8 cellular contexts compared by ENCODE assay signal in genomic region chr20:35616465-35617396, GRCh38. TPM values are rescaled to one million over a fixed set of nuclear protein-coding genes. Genes with fewer than 3 reads are reported as not detected.
A peak's percentile ranks its signal among the peaks of the same experiment; 100 is the strongest.
DNase-seq lines count a peak whose midpoint lies in the region; ATAC-seq, FAIRE-seq and TF ChIP-seq lines count a peak whose summit lies in the region.

No MANE protein-coding gene starts in this region.

- TF ChIP-seq CTCF in HL-60 (IDR thresholded peaks at IDR 0.05; ENCODE audit: insufficient read depth, low read length) = no peak

- H3K4me1 ChIP-seq in neuron (ENCODE audit: insufficient read depth, low read length) = peaks cover 12% of the 10 kb centered on the region

- no peak for FAIRE-seq in urothelium cell line (lab: Jason Lieb, UNC)

- H3K27me3 ChIP-seq in HL-60 (ENCODE audit: insufficient read depth, poor library complexity, severe bottlenecking) = no peaks in the 10 kb centered on the region
- H3K27me3 ChIP-seq in neuron (ENCODE audit: insufficient read depth, low read length) = no peaks in the 10 kb centered on the region

- H3K4me3 ChIP-seq in HL-60 (replicated peaks; ENCODE audit: insufficient read depth, low read length) (peak overlapping the region; percentile 39), neuron (ENCODE audit: low read length) (peak overlapping the region; percentile 44)

- CTCF ChIA-PET in activated naive CD4-positive, alpha-beta T cell treated with anti-CD3 and anti-CD28 coated beads for 36 hours (lab: Charles Lee) = interaction anchor here (0.6 to 1.7 kb wide), 7 partner anchors 16 to 520 kb away, joined by 3 to 5 read pairs (median 4); no protein-coding TSS in a partner anchor

- H3K9me3 Mint-ChIP-seq in activated naive CD4-positive, alpha-beta T cell treated with anti-CD3 and anti-CD28 coated beads for 36 hours = no peaks in the 10 kb centered on the region

- intact Hi-C loops in activated naive CD4-positive, alpha-beta T cell treated with anti-CD3 and anti-CD28 coated beads for 36 hours (cut with micrococcal nuclease) = loop anchor here (1.0 to 5.0 kb wide), 8 partner anchors 15 to 436 kb away; partner anchors contain the start of genes CEP250, CPNE1, PHF20 and RBM12

- H3K4me3 Mint-ChIP-seq in activated naive CD4-positive, alpha-beta T cell treated with anti-CD3 and anti-CD28 coated beads for 36 hours = peak overlapping the region; percentile 82

- H3K27ac ChIP-seq in HL-60 (replicated peaks) = peak overlapping the region; percentile 81

- H3K9me3 ChIP-seq in neuron (ENCODE audit: low read length) = no peaks in the 10 kb centered on the region

- no peak for ATAC-seq in GM19463 (IDR thresholded peaks at IDR 0.05; ENCODE audit: unreplicated experiment)

- peak overlapping the region; percentile 49 for H2AFZ ChIP-seq in neuron (ENCODE audit: low read depth, low read length)

- peak; percentile 31 for DNase-seq in GDM1 (lab: John Stamatoyannopoulos, UW)
- DNase-seq in HL-60 (ENCODE audit: low read depth in 1 of 2, low spot score in 1 of 2) = peak; percentile 57 to 74
- DNase-seq in OCI-M1 (lab: John Stamatoyannopoulos, UW) = peak; percentile 93
- DNase-seq in activated naive CD4-positive, alpha-beta T cell treated with anti-CD3 and anti-CD28 coated beads for 36 hours = peak; percentile 71
- peak; percentile 51 for DNase-seq in germinal center (ENCODE audit: low spot score)
- peak; percentile 61 for DNase-seq in urothelium cell line (ENCODE audit: low spot score)

- H3K36me3 ChIP-seq in neuron (ENCODE audit: insufficient read depth, low read length) = peaks cover 6% of the 10 kb centered on the region

- peak overlapping the region; percentile 79 for H3K27ac Mint-ChIP-seq in activated naive CD4-positive, alpha-beta T cell treated with anti-CD3 and anti-CD28 coated beads for 36 hours

- peaks cover 48% of the 10 kb centered on the region for H3K4me1 Mint-ChIP-seq in activated naive CD4-positive, alpha-beta T cell treated with anti-CD3 and anti-CD28 coated beads for 36 hours (ENCODE audit: low read depth)

- H3K36me3 Mint-ChIP-seq in activated naive CD4-positive, alpha-beta T cell treated with anti-CD3 and anti-CD28 coated beads for 36 hours (ENCODE audit: low read depth) = peaks cover 2% of the 10 kb centered on the region

- H3K27me3 Mint-ChIP-seq in activated naive CD4-positive, alpha-beta T cell treated with anti-CD3 and anti-CD28 coated beads for 36 hours (ENCODE audit: low read depth) = peaks cover 4% of the 10 kb centered on the region

RNA-seq across cellular contexts. Expression of gene SPAG4, which starts 1.1 kb away (rescaled TPM):
- total RNA-seq in activated naive CD4-positive, alpha-beta T cell treated with anti-CD3 and anti-CD28 coated beads for 36 hours = 1 to 10 TPM; 2.9 to 3.6 TPM

RNA-seq across cellular contexts. Expression of gene CPNE1, which starts 48.0 kb away (rescaled TPM):
- total RNA-seq in activated naive CD4-positive, alpha-beta T cell treated with anti-CD3 and anti-CD28 coated beads for 36 hours = 100 to 1,000 TPM; 261 to 281 TPM

RNA-seq across cellular contexts. Expression of gene RBM12, which starts 48.0 kb away (rescaled TPM):
- total RNA-seq in activated naive CD4-positive, alpha-beta T cell treated with anti-CD3 and anti-CD28 coated beads for 36 hours = 100 to 1,000 TPM; 106 to 110 TPM

Comparison
In these comparisons a context has a peak if more than half of its experiments do, and no peak if none do; other contexts are left out.
1. DNase-seq: peak in every context shown above with its lines; median percentile 93 in OCI-M1; 71 in activated naive CD4-positive, alpha-beta T cell treated with anti-CD3 and anti-CD28 coated beads for 36 hours; 66 in HL-60; 61 in urothelium cell line; 51 in germinal center; 31 in GDM1.